23 cellular contexts compared by ENCODE assay signal in genomic region chr6:50056242-50056641, GRCh38.
"Had no signal": no experiment of that assay in that cellular context is flagged by ENCODE, and none has a peak within 500 bp of the region (broad histone marks: within the 10 kb centered on the region; RNA-seq: fewer than 3 reads in every experiment).

No MANE protein-coding gene starts in this region.

- DNase-seq: activated B cell treated with CpG ODN at 0.5 μM for 24 hours; activated CD4-positive, alpha-beta T cell treated with anti-CD3 and anti-CD28 coated beads for 36 hours; activated gamma-delta T cell; activated naive CD4-positive, alpha-beta T cell treated with anti-CD3 and anti-CD28 coated beads, Interleukin-2, amount 10 ng/mL, durations not matched to agents 7 days and 5 days; activated naive CD8-positive, alpha-beta T cell treated with anti-CD3 and anti-CD28 coated beads, Interleukin-2, amount 10 ng/mL, durations not matched to agents 7 days and 5 days; activated T-cell treated with anti-CD3 and anti-CD28 coated beads for 4 hours; cortex of kidney; effector memory CD8-positive, alpha-beta T cell; erythroblast; gastrocnemius medialis; glutamatergic neuron; left lung; lower lobe of right lung; mesenchymal stem cell; natural killer cell; occipital lobe; psoas muscle; sigmoid colon; small intestine; stimulated activated CD4-positive, alpha-beta T cell treated with anti-CD3 and anti-CD28 coated beads, Interleukin-4, amount 100 ng/mL, for 24 hours; trophoblast cell; uterus had no signal

- ATAC-seq: activated CD4-positive, alpha-beta T cell treated with anti-CD3 and anti-CD28 coated beads for 36 hours; effector memory CD8-positive, alpha-beta T cell; gastrocnemius medialis; left lung; lower lobe of right lung; natural killer cell; psoas muscle; stimulated activated effector memory CD8-positive, alpha-beta T cell treated with anti-CD3 and anti-CD28 coated beads, Interleukin-12 subunit alpha, Interleukin-12 subunit beta, amount 100 ng/mL, for 72 hours had no signal
